In the genomic region with DNA sequence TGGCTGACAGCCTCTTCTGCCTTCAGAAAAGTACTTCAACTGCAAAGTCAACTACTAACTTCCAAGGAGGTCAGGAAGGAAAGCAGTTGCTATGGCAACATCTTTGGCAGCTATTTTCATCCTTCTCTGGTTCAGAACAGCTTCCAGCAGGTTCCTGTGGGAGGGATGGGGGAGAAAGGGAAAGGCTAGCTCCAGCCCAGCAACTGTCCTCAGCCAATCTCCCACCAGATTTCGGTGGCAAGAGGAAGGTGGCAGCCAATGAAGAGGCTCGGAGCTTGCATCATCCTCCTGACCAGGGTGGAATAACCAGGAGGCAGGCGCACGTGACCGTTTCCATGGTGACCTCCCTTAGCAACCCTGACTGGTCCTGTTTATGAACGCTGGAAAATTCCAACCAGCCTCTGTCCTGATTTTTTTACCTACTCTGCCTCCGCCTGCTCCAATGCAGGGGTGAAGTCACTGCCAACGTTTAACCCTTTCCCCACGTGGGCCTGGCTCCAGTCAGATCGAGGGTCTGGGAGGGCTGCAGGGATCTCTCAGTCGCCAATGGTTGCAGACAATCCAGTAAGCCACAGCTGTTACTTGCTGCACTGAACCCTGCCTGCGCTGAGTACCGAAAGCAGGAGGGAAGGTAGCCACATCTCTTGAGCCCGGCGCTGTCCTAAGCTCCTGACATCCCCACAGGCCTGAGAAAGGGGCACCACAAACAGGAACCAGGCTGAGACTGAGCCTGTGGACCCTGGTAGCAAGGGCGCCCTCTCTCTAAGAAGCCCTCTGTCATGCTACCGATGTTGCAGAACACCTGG, we compare ENCODE assay signal across 8 cellular contexts. TPM values are rescaled to one million over a fixed set of nuclear protein-coding genes. Genes with fewer than 3 reads are reported as not detected.
DNase-seq lines count a peak whose midpoint lies in the region; ATAC-seq, FAIRE-seq and TF ChIP-seq lines count a peak whose summit lies in the region.

No MANE protein-coding gene starts in this region.

- CTCF ChIA-PET in GM10248 (lab: Yijun Ruan, JAX): interaction anchor here (1.0 to 7.1 kb wide), 9 partner anchors 9 to 213 kb away, joined by 3 to 117 read pairs (median 6); no protein-coding TSS in a partner anchor

- peak; percentile 84 to 90 (median 87) for ATAC-seq in pancreas

- FAIRE-seq in pancreas (lab: Jason Lieb, UNC): peak; percentile 68

- H3K4me1 ChIP-seq in HUES48 (ENCODE audit: control insufficient read depth, insufficient read depth, low read length) (peaks cover 63% of the 10 kb centered on the region), right atrium auricular region (peaks cover 0 to 76% of the 10 kb centered on the region in 2 donors), pancreas (peaks cover 25 to 41% (median 27%) of the 10 kb centered on the region in 3 donors)

- no peak for TF ChIP-seq CTCF in GM10248 (IDR thresholded peaks at IDR 0.05; ENCODE audit: control extremely low read depth, extremely low read depth, low read depth, missing control alignments)
- TF ChIP-seq CTCF in astrocyte of the cerebellum (IDR thresholded peaks at IDR 0.05; ENCODE audit: low read depth, low read length, missing control alignments): no peak
- TF ChIP-seq CTCF in right atrium auricular region (IDR thresholded peaks at IDR 0.05): no peak
- no peak for TF ChIP-seq CTCF in pancreas (IDR thresholded peaks at IDR 0.05)

- H3K4me3 ChIP-seq in HUES48 (ENCODE audit: low read depth, low read length) (peak overlapping the region; percentile 48), astrocyte of the cerebellum (ENCODE audit: low read depth, low read length) (peak overlapping the region; percentile 21), right atrium auricular region (peak overlapping the region in 1 of 2 donors; percentile 12), pancreas (no peak overlapping the region)

- no peaks in the 10 kb centered on the region for H3K27me3 ChIP-seq in HUES48 (ENCODE audit: control insufficient read depth, insufficient read depth, low read length)
- H3K27me3 ChIP-seq in right atrium auricular region: no peaks in the 10 kb centered on the region
- no peaks in the 10 kb centered on the region for H3K27me3 ChIP-seq in pancreas

- POLR2A ChIA-PET in GM10248 (lab: Yijun Ruan, JAX): interaction anchor here (0.6 to 25.7 kb wide), 5 partner anchors 8 to 139 kb away, joined by 3 to 620 read pairs (median 15); a partner anchor contains a TSS

- in situ Hi-C loops in astrocyte of the cerebellum (cut with HindIII; ENCODE audit: low sequenced_read_pairs): no loop called here

- H3K9ac ChIP-seq in HUES48 (ENCODE audit: low read depth, low read length): peak overlapping the region; percentile 63

- intact Hi-C loops in pancreas (cut with DNase I): no loop called here

- no peaks in the 10 kb centered on the region for H3K36me3 ChIP-seq in HUES48 (ENCODE audit: control insufficient read depth, insufficient read depth, low read length)
- H3K36me3 ChIP-seq in right atrium auricular region: no peaks in the 10 kb centered on the region
- H3K36me3 ChIP-seq in pancreas: no peaks in the 10 kb centered on the region

- H3K9me3 ChIP-seq in HUES48 (ENCODE audit: control insufficient read depth, insufficient read depth, low read length) (no peaks in the 10 kb centered on the region), right atrium auricular region (no peaks in the 10 kb centered on the region), pancreas (no peaks in the 10 kb centered on the region)

- DNase-seq in 8988T: peak; percentile 71
- DNase-seq in GM10248 (ENCODE audit: extremely low spot score): peak; percentile 78
- DNase-seq in NOMO-1 (lab: John Stamatoyannopoulos, UW; ENCODE audit: unreplicated experiment in 2 of 2): peak; percentile 72 to 74
- peak; percentile 100 for DNase-seq in astrocyte of the cerebellum (ENCODE audit: low read depth)
- peak; percentile 100 for DNase-seq in right atrium auricular region (ENCODE audit: low spot score)
- DNase-seq in pancreas: peak; percentile 82 to 97 (median 94)
- no peak for DNase-seq in T-helper 9 cell

- H3K27ac ChIP-seq in HUES48 (ENCODE audit: low read depth, low read length) (peak overlapping the region; percentile 93), right atrium auricular region (peak overlapping the region; percentile 95 to 100), pancreas (peak overlapping the region; percentile 57 to 88 (median 72))

- WGBS in pancreas, 2 donors: 12 to 13% methylated on average over 17 of the region's 17 CpGs

RNA-seq across cellular contexts. Expression of a gene that starts 11.2 kb away (rescaled TPM):
- 1,000 to 10,000 TPM; 2,120 to 2,577 TPM for total RNA-seq in right atrium auricular region
- total RNA-seq in pancreas: 1,000 to 10,000 TPM; 2,360 to 5,615 (median 3,481) TPM
- 1,000 to 10,000 TPM in 1 of 2 donors, 100 to 1,000 TPM in 1; 251 to 2,313 TPM for polyA plus RNA-seq in pancreas

RNA-seq across cellular contexts. Expression of a gene that starts 37.2 kb away (rescaled TPM):
- 10 to 100 TPM; 71.8 to 89.7 TPM for total RNA-seq in right atrium auricular region
- total RNA-seq in pancreas: 10 to 100 TPM; 40.1 to 49.4 (median 41.2) TPM
- 10 to 100 TPM; 68.9 to 83.9 TPM for polyA plus RNA-seq in pancreas

Comparison
In these comparisons a context has a peak if more than half of its experiments do, and no peak if none do; other contexts are left out.
1. H3K4me3 ChIP-seq: peak in HUES48 (single experiment) and astrocyte of the cerebellum (single experiment); none in pancreas (0 of 4).
2. Peak in every context shown above with its lines, with median percentiles within 50 percentile points of each other: H3K27ac ChIP-seq.